ENCODE assay signal across 8 cellular contexts in genomic region chr5:147509041-147509709, GRCh38. TPM values are rescaled to one million over a fixed set of nuclear protein-coding genes. Genes with fewer than 3 reads are reported as not detected.
DNase-seq lines count a peak whose midpoint lies in the region; ATAC-seq and TF ChIP-seq lines count a peak whose summit lies in the region.

No MANE protein-coding gene starts in this region.

- 0% methylated on average over 4 to 12 of the region's 50 CpGs for WGBS in gastroesophageal sphincter (ENCODE audit: low coverage in 1 of 2), 2 donors
- WGBS in prostate gland, result 1% methylated on average over 49 of the region's 50 CpGs

- H3K27me3 ChIP-seq in Panc1 (ENCODE audit: control insufficient read depth, insufficient read depth, low read length), result peaks cover 16% of the 10 kb centered on the region
- H3K27me3 ChIP-seq in gastroesophageal sphincter, result no peaks in the 10 kb centered on the region
- no peaks in the 10 kb centered on the region for H3K27me3 ChIP-seq in prostate gland (replicated peaks; ENCODE audit: insufficient read depth)

- peak; percentile 31; the same call in 1 of the 2 replicates for ATAC-seq in Panc1
- ATAC-seq in gastroesophageal sphincter, result peak; percentile 46
- ATAC-seq in HG03520 (IDR thresholded peaks at IDR 0.05; ENCODE audit: unreplicated experiment), result no peak

- POLR2A ChIA-PET in Panc1 (lab: Charles Lee), result no interaction called here

- no peaks in the 10 kb centered on the region for H3K4me1 ChIP-seq in Panc1 (ENCODE audit: control insufficient read depth, insufficient read depth, low read length)
- H3K4me1 ChIP-seq in gastroesophageal sphincter, result peaks cover 0 to 56% (median 2%) of the 10 kb centered on the region in 3 donors
- peaks cover 11% of the 10 kb centered on the region for H3K4me1 ChIP-seq in prostate gland (replicated peaks)

- no peak overlapping the region for H3K27ac ChIP-seq in Panc1 (ENCODE audit: low read length)
- H3K27ac ChIP-seq in gastroesophageal sphincter, result peak overlapping the region; percentile 72 to 99 (median 94)
- peak overlapping the region; percentile 78 to 87 for H3K27ac ChIP-seq in prostate gland

- BruUV-seq in Panc1 (replicated peaks; lab: Mats Ljungman, UMichigan), result no TSS peak

- TF ChIP-seq POLR2A in gastroesophageal sphincter (IDR thresholded peaks at IDR 0.05) (no peak), prostate gland (IDR thresholded peaks at IDR 0.05) (no peak)

- H3K9me3 ChIP-seq in Panc1 (ENCODE audit: control insufficient read depth, insufficient read depth, low read depth, low read length), result no peaks in the 10 kb centered on the region
- H3K9me3 ChIP-seq in gastroesophageal sphincter, result no peaks in the 10 kb centered on the region
- H3K9me3 ChIP-seq in prostate gland, result no peaks in the 10 kb centered on the region

- in situ Hi-C loops in Panc1 (cut with HindIII; ENCODE audit: low pct_unique_long_range_greater_than_20kb, low sequenced_read_pairs), result no loop called here

- intact Hi-C loops in Panc1 (cut with micrococcal nuclease; ENCODE audit: unreplicated experiment), result no loop called here
- intact Hi-C loops in prostate gland (cut with DNase I), result loop anchor here (2.0 kb wide), 1 partner anchor 54 kb away; no protein-coding TSS in a partner anchor

- TF ChIP-seq CTCF in Panc1 (IDR thresholded peaks at IDR 0.05), result no peak
- no peak for TF ChIP-seq CTCF in gastroesophageal sphincter (IDR thresholded peaks at IDR 0.05)
- no peak for TF ChIP-seq CTCF in prostate gland (IDR thresholded peaks at IDR 0.05)

- H3K36me3 ChIP-seq in Panc1 (ENCODE audit: control insufficient read depth, insufficient read depth, low read length), result no peaks in the 10 kb centered on the region
- H3K36me3 ChIP-seq in gastroesophageal sphincter, result no peaks in the 10 kb centered on the region
- H3K36me3 ChIP-seq in prostate gland, result no peaks in the 10 kb centered on the region

- CTCF ChIA-PET in Panc1 (lab: Charles Lee), result no interaction called here

- no peak for TF ChIP-seq EP300 in gastroesophageal sphincter (IDR thresholded peaks at IDR 0.05)

- H3K4me3 ChIP-seq in GM08714 (ENCODE audit: low read length) (peak overlapping the region; percentile 35), Panc1 (ENCODE audit: low read depth in 2 of 2, low read length in 2 of 2) (peak overlapping the region; percentile 32 to 41), gastroesophageal sphincter (peak overlapping the region; percentile 75 to 82), prostate gland (peak overlapping the region; percentile 65 to 68)

- DNase-seq in Panc1 (ENCODE audit: low read depth, low spot score) (no peak), prostate gland (ENCODE audit: low spot score) (no peak), HPDE6-E6E7 (ENCODE audit: extremely low spot score) (no peak), activated gamma-delta T cell treated with Interleukin-2 at 50 U/mL for 16 hours (no peak), RPMI8226 (no peak)

RNA-seq across cellular contexts. Expression of gene DPYSL3, which starts 0.7 kb away (rescaled TPM):
- 1.1 TPM for total RNA-seq in Panc1 (2021; ENCODE audit: unreplicated experiment)
- 0.41 TPM for polyA plus RNA-seq in Panc1 (2012; ENCODE audit: insufficient read length)
- total RNA-seq in gastroesophageal sphincter, result 100 to 1,000 TPM; 175 to 475 (median 290) TPM
- total RNA-seq in prostate gland, result 100 to 1,000 TPM; 113 to 126 TPM

Comparison
In these comparisons a context has a peak if more than half of its experiments do, and no peak if none do; other contexts are left out.
1. RNA of gene DPYSL3, which starts 0.7 kb away (total RNA-seq): 175 to 475 TPM in gastroesophageal sphincter and 113 to 126 TPM in prostate gland; 1.1 TPM in Panc1 (single experiment); every median in the first group is over 10 times any median in the second.
2. Peak in every context shown above with its lines, with median percentiles within 50 percentile points of each other: H3K4me3 ChIP-seq.